18 cellular contexts compared by ENCODE assay signal in genomic region chr5:134018986-134019316, GRCh38. TPM values are rescaled to one million over a fixed set of nuclear protein-coding genes. Genes with fewer than 3 reads are reported as not detected.
DNase-seq lines count a peak whose midpoint lies in the region; ATAC-seq, FAIRE-seq and TF ChIP-seq lines count a peak whose summit lies in the region.
"Had no signal": no experiment of that assay in that cellular context is flagged by ENCODE, and none has a peak within 500 bp of the region (broad histone marks: within the 10 kb centered on the region; RNA-seq: fewer than 3 reads in every experiment).

No MANE protein-coding gene starts in this region.

- FAIRE-seq in HepG2 (lab: Jason Lieb, UNC), result no peak
- FAIRE-seq: D721Med had no signal

- BruUV-seq in PC-9 (replicated peaks; lab: Mats Ljungman, UMichigan) (no TSS peak), HepG2 (replicated peaks; lab: Mats Ljungman, UMichigan) (TSS peak; percentile 92)

- peaks cover 32% of the 10 kb centered on the region for H3K4me1 Mint-ChIP-seq in progenitor cell of endocrine pancreas (ENCODE audit: low read depth)
- H3K4me1 Mint-ChIP-seq: B cell; CD4-positive, alpha-beta memory T cell had no signal

- TF ChIP-seq EP300 in HepG2 (IDR thresholded peaks at IDR 0.05; ENCODE audit: low read depth in 2 of 2, low read length in 2 of 2) (no peak), HepG2 (CRISPR knock-in tag; IDR thresholded peaks at IDR 0.05; ENCODE audit: borderline replicate concordance) (no peak)

- intact Hi-C loops in PC-9 (cut with micrococcal nuclease; ENCODE audit: unreplicated experiment) (no loop called here), HepG2 (cut with micrococcal nuclease; ENCODE audit: unreplicated experiment) (loop anchor here (2.0 kb wide), 1 partner anchor 14 kb away; the partner anchor contains the start of gene VDAC1)

- H3K27me3 Mint-ChIP-seq in progenitor cell of endocrine pancreas, result no peaks in the 10 kb centered on the region
- H3K27me3 Mint-ChIP-seq: B cell had no signal

- in situ Hi-C loops in HepG2 (cut with HindIII; ENCODE audit: extremely low pct_ligation_motif_present, low pct_unique_long_range_greater_than_20kb), result no loop called here

- H3K27ac Mint-ChIP-seq in progenitor cell of endocrine pancreas, result peak overlapping the region; percentile 63
- H3K27ac Mint-ChIP-seq: B cell; CD4-positive, alpha-beta memory T cell had no signal

- TF ChIP-seq POLR2A in HepG2 (IDR thresholded peaks at IDR 0.05; ENCODE audit: insufficient read depth in 1 of 2, low read depth in 2 of 2, low read length in 2 of 2), result no peak

- TF ChIP-seq CTCF in AG04450 (IDR thresholded peaks at IDR 0.05; ENCODE audit: low read depth, low read length) (no peak), PC-9 (conservative IDR thresholded peaks at IDR 0.05) (no peak), HepG2 (CRISPR knock-in tag; IDR thresholded peaks at IDR 0.05) (no peak), progenitor cell of endocrine pancreas (IDR thresholded peaks at IDR 0.05; ENCODE audit: unreplicated experiment) (no peak), BE2C (IDR thresholded peaks at IDR 0.05; ENCODE audit: low read depth, low read length) (no peak)

- DNase-seq in AG04450 (ENCODE audit: low read depth, low spot score) (no peak), PC-9 (no peak), HepG2 (ENCODE audit: low spot score) (no peak), progenitor cell of endocrine pancreas (ENCODE audit: low spot score, unreplicated experiment) (no peak), BE2C (no peak), SIG-M5 treated with dmso at 0.1 percent for 504 hours (lab: John Stamatoyannopoulos, UW; ENCODE audit: unreplicated experiment) (no peak)
- DNase-seq: CD4-positive, alpha-beta memory T cell; DMS79; KG1; NCI-H1092 treated with DMSO at 0.1 percent for 48 hours; NCI-H2081 treated with DMSO at 0.1 percent for 48 hours; NCI-H524; SK-N-SH had no signal

- H3K9ac ChIP-seq in HepG2 (ENCODE audit: insufficient read depth, low read depth, low read length), result peak overlapping the region; percentile 76
- H3K9ac ChIP-seq: SK-N-SH had no signal

- H4K20me1 ChIP-seq in PC-9 (ENCODE audit: insufficient read depth) (no peaks in the 10 kb centered on the region), HepG2 (ENCODE audit: insufficient read depth, low read length) (no peaks in the 10 kb centered on the region)

- no peak for ATAC-seq in HepG2
- ATAC-seq in HG03342 (IDR thresholded peaks at IDR 0.05; ENCODE audit: unreplicated experiment), result no peak
- no peak for ATAC-seq in activated CD4-positive, CD25-positive, alpha-beta regulatory T cell treated with anti-CD3 and anti-CD28 coated beads, Interleukin-2, amount 50 U/mL, for 24 hours

- H3K79me2 ChIP-seq in PC-9 (ENCODE audit: low read depth), result no peaks in the 10 kb centered on the region
- H3K79me2 ChIP-seq in HepG2 (ENCODE audit: insufficient read depth, low read length), result no peaks in the 10 kb centered on the region

- H3K4me1 ChIP-seq in PC-9 (replicated peaks; ENCODE audit: insufficient read depth) (peaks cover 74% of the 10 kb centered on the region), HepG2 (ENCODE audit: insufficient read depth, low read length) (peaks cover 60% of the 10 kb centered on the region), BE2C (peaks cover 6% of the 10 kb centered on the region)

- H3K9me3 ChIP-seq in AG04450 (ENCODE audit: control insufficient read depth, insufficient read depth, low read length) (no peaks in the 10 kb centered on the region), PC-9 (ENCODE audit: insufficient read depth, low read depth) (no peaks in the 10 kb centered on the region), HepG2 (ENCODE audit: low read length) (no peaks in the 10 kb centered on the region), BE2C (no peaks in the 10 kb centered on the region)
- H3K9me3 ChIP-seq: HAP-1, SK-N-SH had no signal

- CTCF ChIA-PET in AG04450 (lab: Charles Lee) (interaction anchor here (1.6 to 2.2 kb wide), 3 partner anchors 7 to 21 kb away, joined by 3 to 6 read pairs (median 5); no protein-coding TSS in a partner anchor), PC-9 (lab: Charles Lee) (interaction anchor here (1.5 kb wide), 1 partner anchor 7 kb away, joined by 4 read pairs; no protein-coding TSS in a partner anchor), HepG2 (lab: Yijun Ruan, JAX; ENCODE audit: low intra/inter-chr PET ratio, low total read pairs) (interaction anchor here (1.5 kb wide), 1 partner anchor 21 kb away, joined by 4 read pairs; no protein-coding TSS in a partner anchor)

- no peaks in the 10 kb centered on the region for H3K9me2 ChIP-seq in PC-9 (ENCODE audit: insufficient read depth)
- H3K9me2 ChIP-seq: SK-N-SH had no signal

- H2AFZ ChIP-seq in PC-9 (no peak overlapping the region; the same call in 1 of the 2 replicates), HepG2 (ENCODE audit: low read length) (no peak overlapping the region)

- no peaks in the 10 kb centered on the region for H3K36me3 Mint-ChIP-seq in progenitor cell of endocrine pancreas (ENCODE audit: insufficient read depth)
- H3K36me3 Mint-ChIP-seq: CD4-positive, alpha-beta memory T cell had no signal

- no peaks in the 10 kb centered on the region for H3K9me3 Mint-ChIP-seq in progenitor cell of endocrine pancreas (ENCODE audit: low read depth)
- H3K9me3 Mint-ChIP-seq: CD4-positive, alpha-beta memory T cell had no signal

- 7% methylated on average over 5 of the region's 5 CpGs for WGBS in HepG2 (ENCODE audit: low lambda C conversion rate)

- no peak overlapping the region for H3K4me3 Mint-ChIP-seq in progenitor cell of endocrine pancreas (ENCODE audit: low read depth)
- H3K4me3 Mint-ChIP-seq: B cell; CD4-positive, alpha-beta memory T cell had no signal

- H3K4me2 ChIP-seq in PC-9 (peak overlapping the region; percentile 68), HepG2 (ENCODE audit: low read depth, low read length) (peak overlapping the region; percentile 94)
- H3K4me2 ChIP-seq: SK-N-SH had no signal

- POLR2A ChIA-PET in AG04450 (lab: Yijun Ruan, JAX) (no interaction called here), PC-9 (lab: Charles Lee; ENCODE audit: unreplicated experiment) (no interaction called here), HepG2 (lab: Yijun Ruan, JAX) (interaction anchor here (1.2 to 5.4 kb wide), 16 partner anchors 8 to 208 kb away, joined by 3 to 192 read pairs (median 12); partner anchors contain the start of gene VDAC1)

- peak overlapping the region; percentile 21 for H3K27ac ChIP-seq in AG04450 (ENCODE audit: low read depth, low read length)
- peak overlapping the region; percentile 92 for H3K27ac ChIP-seq in PC-9
- H3K27ac ChIP-seq in HepG2 (ENCODE audit: extremely low read length, insufficient read depth, low read length), result peak overlapping the region; percentile 93

- no peak for TF ChIP-seq RAD21 in HepG2 (CRISPR knock-in tag; IDR thresholded peaks at IDR 0.05)

- H3K36me3 ChIP-seq in PC-9 (ENCODE audit: low read depth) (no peaks in the 10 kb centered on the region), HepG2 (replicated peaks in 1 of 2; ENCODE audit: control insufficient read depth in 1 of 2, insufficient read depth in 2 of 2, low read length in 2 of 2) (no peaks in the 10 kb centered on the region), BE2C (no peaks in the 10 kb centered on the region)
- H3K36me3 ChIP-seq: HAP-1 had no signal

- H3K4me3 ChIP-seq in AG04450 (ENCODE audit: low read depth, low read length) (no peak overlapping the region), PC-9 (peak overlapping the region; percentile 32; the same call in 1 of the 2 replicates), HepG2 (replicated peaks in 1 of 3; ENCODE audit: insufficient read depth in 1 of 3, low read depth in 2 of 3, low read length in 3 of 3) (peak overlapping the region; percentile 24 to 60 (median 58); a peak in 5 of 6 replicates), BE2C (ENCODE audit: low read depth, low read length) (no peak overlapping the region)
- H3K4me3 ChIP-seq: HAP-1 had no signal

- H3K27me3 ChIP-seq in AG04450 (ENCODE audit: control insufficient read depth, insufficient read depth, low read length), result peaks cover 35% of the 10 kb centered on the region
- no peaks in the 10 kb centered on the region for H3K27me3 ChIP-seq in PC-9 (ENCODE audit: insufficient read depth, low read depth)
- H3K27me3 ChIP-seq in HepG2 (ENCODE audit: control insufficient read depth in 1 of 2, insufficient read depth in 2 of 2, low read length in 2 of 2), result no peaks in the 10 kb centered on the region
- H3K27me3 ChIP-seq in BE2C, result no peaks in the 10 kb centered on the region

- peaks cover 71% of the 10 kb centered on the region for H3F3A ChIP-seq in PC-9 (ENCODE audit: insufficient read depth, low read depth)

RNA-seq across cellular contexts. Expression of gene VDAC1, which starts 14.2 kb away (rescaled TPM):
- 218 and 262 TPM in 2 replicates for polyA plus RNA-seq in AG04450 (2011; rRNA removed)
- polyA minus RNA-seq in AG04450 (2011; rRNA and poly(A)+ RNA removed), result 141 and 160 TPM in 2 replicates
- total RNA-seq in PC-9 (2021), result 157 and 228 TPM in 2 replicates
- 380 and 481 TPM in 2 replicates for total RNA-seq in HepG2 (2016; rRNA removed; fragmentation: Illumina TruSeq; extraction: Trizol)
- total RNA-seq in HepG2 (2016; cell fraction: cytosol; rRNA removed; fragmentation: Illumina TruSeq; extraction: Trizol; ENCODE audit: low read depth), result 142 and 143 TPM in 2 replicates
- 391 and 476 TPM in 2 replicates for total RNA-seq in HepG2 (2016; cell fraction: insoluble cytoplasmic fraction; rRNA removed; fragmentation: Illumina TruSeq; extraction: Trizol)
- total RNA-seq in HepG2 (2016; cell fraction: membrane; rRNA removed; fragmentation: Illumina TruSeq; extraction: Trizol), result 267 and 273 TPM in 2 replicates
- 160 and 168 TPM in 2 replicates for total RNA-seq in HepG2 (2016; cell fraction: nucleus; rRNA removed; fragmentation: Illumina TruSeq; extraction: Trizol)
- polyA plus RNA-seq in HepG2 (2011; rRNA removed), result 112 and 119 TPM in 2 replicates
- 99.4 and 136 TPM in 2 replicates for polyA plus RNA-seq in HepG2 (2011; cell fraction: cytosol; rRNA removed)
- polyA plus RNA-seq in HepG2 (2011; cell fraction: nucleus; rRNA removed), result 68.8 and 87.6 TPM in 2 replicates
- 283 and 305 TPM in 2 replicates for polyA plus RNA-seq in HepG2 (2012)
- polyA plus RNA-seq in HepG2 (2016; cell fraction: cytosol; fragmentation: Illumina TruSeq; extraction: Trizol; ENCODE audit: low read depth), result 122 and 132 TPM in 2 replicates
- polyA plus RNA-seq in HepG2 (2016; cell fraction: insoluble cytoplasmic fraction; fragmentation: Illumina TruSeq; extraction: Trizol; ENCODE audit: low read depth), result 522 and 545 TPM in 2 replicates
- 196 and 202 TPM in 2 replicates for polyA plus RNA-seq in HepG2 (2016; cell fraction: membrane; fragmentation: Illumina TruSeq; extraction: Trizol; ENCODE audit: low read depth)
- 247 and 250 TPM in 2 replicates for polyA plus RNA-seq in HepG2 (2016; cell fraction: nucleus; fragmentation: Illumina TruSeq; extraction: Trizol; ENCODE audit: insufficient read depth, low read depth)
- polyA minus RNA-seq in HepG2 (2011; rRNA and poly(A)+ RNA removed; ENCODE audit: low replicate concordance), result 53.4 and 93.5 TPM in 2 replicates
- polyA minus RNA-seq in HepG2 (2011; cell fraction: cytosol; rRNA and poly(A)+ RNA removed), result 105 and 139 TPM in 2 replicates
- polyA minus RNA-seq in HepG2 (2011; cell fraction: nucleus; rRNA and poly(A)+ RNA removed), result 59.4 and 73.6 TPM in 2 replicates
- total RNA-seq in progenitor cell of endocrine pancreas, result 123 and 133 TPM in 2 replicates
- polyA plus RNA-seq in BE2C (2012; ENCODE audit: insufficient read depth, insufficient read length, low read depth), result 273 TPM

RNA-seq across cellular contexts. Expression of gene C5orf15, which starts 50.5 kb away (rescaled TPM):
- polyA plus RNA-seq in AG04450 (2011; rRNA removed), result 87.5 and 92.9 TPM in 2 replicates
- 52.5 and 55.2 TPM in 2 replicates for polyA minus RNA-seq in AG04450 (2011; rRNA and poly(A)+ RNA removed)
- 24.4 and 45.0 TPM in 2 replicates for total RNA-seq in PC-9 (2021)
- 35.7 and 58.5 TPM in 2 replicates for total RNA-seq in HepG2 (2016; rRNA removed; fragmentation: Illumina TruSeq; extraction: Trizol)
- 5.8 and 7.0 TPM in 2 replicates for total RNA-seq in HepG2 (2016; cell fraction: cytosol; rRNA removed; fragmentation: Illumina TruSeq; extraction: Trizol; ENCODE audit: low read depth)
- total RNA-seq in HepG2 (2016; cell fraction: insoluble cytoplasmic fraction; rRNA removed; fragmentation: Illumina TruSeq; extraction: Trizol), result 32.4 and 58.3 TPM in 2 replicates
- 14.0 and 15.0 TPM in 2 replicates for total RNA-seq in HepG2 (2016; cell fraction: membrane; rRNA removed; fragmentation: Illumina TruSeq; extraction: Trizol)
- 50.5 and 53.2 TPM in 2 replicates for total RNA-seq in HepG2 (2016; cell fraction: nucleus; rRNA removed; fragmentation: Illumina TruSeq; extraction: Trizol)
- 82.7 and 84.1 TPM in 2 replicates for polyA plus RNA-seq in HepG2 (2011; rRNA removed)
- 55.7 and 70.1 TPM in 2 replicates for polyA plus RNA-seq in HepG2 (2011; cell fraction: cytosol; rRNA removed)
- 26.9 and 28.5 TPM in 2 replicates for polyA plus RNA-seq in HepG2 (2011; cell fraction: nucleus; rRNA removed)
- polyA plus RNA-seq in HepG2 (2012), result 50.8 and 57.3 TPM in 2 replicates
- polyA plus RNA-seq in HepG2 (2016; cell fraction: cytosol; fragmentation: Illumina TruSeq; extraction: Trizol; ENCODE audit: low read depth), result 4.5 and 5.3 TPM in 2 replicates
- 54.9 and 56.5 TPM in 2 replicates for polyA plus RNA-seq in HepG2 (2016; cell fraction: insoluble cytoplasmic fraction; fragmentation: Illumina TruSeq; extraction: Trizol; ENCODE audit: low read depth)
- 13.6 and 14.8 TPM in 2 replicates for polyA plus RNA-seq in HepG2 (2016; cell fraction: membrane; fragmentation: Illumina TruSeq; extraction: Trizol; ENCODE audit: low read depth)
- 125 and 131 TPM in 2 replicates for polyA plus RNA-seq in HepG2 (2016; cell fraction: nucleus; fragmentation: Illumina TruSeq; extraction: Trizol; ENCODE audit: insufficient read depth, low read depth)
- polyA minus RNA-seq in HepG2 (2011; rRNA and poly(A)+ RNA removed; ENCODE audit: low replicate concordance), result 27.4 and 37.7 TPM in 2 replicates
- 57.0 and 75.9 TPM in 2 replicates for polyA minus RNA-seq in HepG2 (2011; cell fraction: cytosol; rRNA and poly(A)+ RNA removed)
- polyA minus RNA-seq in HepG2 (2011; cell fraction: nucleus; rRNA and poly(A)+ RNA removed), result 20.3 and 34.9 TPM in 2 replicates
- total RNA-seq in progenitor cell of endocrine pancreas, result 52.0 and 58.5 TPM in 2 replicates
- 84.6 TPM for polyA plus RNA-seq in BE2C (2012; ENCODE audit: insufficient read depth, insufficient read length, low read depth)

Comparison
In these comparisons a context has a peak if more than half of its experiments do, and no peak if none do; other contexts are left out.
1. H3K27ac ChIP-seq: peak in every context shown above with its lines; median percentile 93 in HepG2; 92 in PC-9; 21 in AG04450.
2. H3K4me3 ChIP-seq: peak in PC-9 (single experiment) and HepG2 (3 of 3); none in AG04450 (single experiment) and BE2C (single experiment).